ENCODE assay signal across 9 cellular contexts in the genomic region with DNA sequence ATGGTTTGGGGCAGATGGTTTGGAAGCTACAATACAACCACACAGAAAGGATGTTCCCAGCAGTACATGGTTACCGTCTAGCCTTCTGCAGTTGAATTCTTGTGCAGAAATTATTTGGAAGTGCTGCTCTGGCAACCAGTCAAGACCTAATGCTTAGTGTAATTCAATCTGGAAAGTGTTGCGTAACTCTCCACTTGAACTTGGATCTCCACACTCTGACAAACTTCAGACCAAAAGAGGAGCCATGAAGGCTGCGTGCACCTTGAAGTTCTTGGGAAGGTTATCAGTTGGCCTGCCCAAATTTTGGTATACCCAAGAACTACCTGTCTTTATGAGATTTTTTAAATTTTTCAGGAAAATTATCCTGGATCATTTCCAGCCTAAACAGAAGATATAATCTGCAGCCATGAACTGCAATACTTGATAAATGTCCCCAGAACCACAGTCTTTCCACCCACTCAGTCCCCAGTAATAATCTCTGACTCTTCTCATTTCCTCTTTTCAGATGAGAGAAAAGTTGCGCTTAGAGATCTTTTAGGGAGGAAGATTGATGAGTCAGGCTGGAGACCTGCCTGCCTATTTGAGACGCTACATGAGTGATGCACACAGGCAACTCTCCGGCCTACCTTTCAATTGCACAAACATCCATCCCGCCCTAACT.
A peak's percentile ranks its signal among the peaks of the same experiment; 100 is the strongest.
DNase-seq lines count a peak whose midpoint lies in the region; ATAC-seq and TF ChIP-seq lines count a peak whose summit lies in the region.
"Had no signal": no experiment of that assay in that cellular context is flagged by ENCODE, and none has a peak within 500 bp of the region (broad histone marks: within the 10 kb centered on the region; RNA-seq: fewer than 3 reads in every experiment).

No MANE protein-coding gene starts in this region.

- H3K4me3 ChIP-seq in NB4 (ENCODE audit: low read depth, low read length), result no peak overlapping the region
- no peak overlapping the region for H3K4me3 ChIP-seq in gastrocnemius medialis

- ATAC-seq in GM21528 (IDR thresholded peaks at IDR 0.05; ENCODE audit: low FRiP score, unreplicated experiment) (peak; percentile 60), gastrocnemius medialis (peak; percentile 83 to 96)

- H3K27me3 ChIP-seq in gastrocnemius medialis, result no peaks in the 10 kb centered on the region

- peaks cover 11% of the 10 kb centered on the region in 2 donors for H3K4me1 ChIP-seq in gastrocnemius medialis

- no peak overlapping the region for H3K27ac ChIP-seq in gastrocnemius medialis

- H3K36me3 Mint-ChIP-seq in activated T-helper 1 cell treated with anti-CD3 and anti-CD28 coated beads, Interleukin-12 subunit alpha, Interleukin-12 subunit beta, Interleukin-2, Interleukin-4 antibody, amounts not matched to agents 30 ng/mL and 10 ng/mL and 1 ng/mL, durations not matched to agents 14 hours and 24 hours and 36 hours (ENCODE audit: low read depth), result peaks cover 3% of the 10 kb centered on the region

- H3K4me3 Mint-ChIP-seq in activated T-helper 1 cell treated with anti-CD3 and anti-CD28 coated beads, Interleukin-12 subunit alpha, Interleukin-12 subunit beta, Interleukin-2, Interleukin-4 antibody, amounts not matched to agents 30 ng/mL and 10 ng/mL and 1 ng/mL, durations not matched to agents 14 hours and 24 hours and 36 hours, result no peak overlapping the region
- H3K4me3 Mint-ChIP-seq: activated naive CD8-positive, alpha-beta T cell treated with anti-CD3 and anti-CD28 coated beads, Interleukin-2, amount 10 ng/mL, durations not matched to agents 7 days and 5 days had no signal

- H3K9me3 ChIP-seq in gastrocnemius medialis, result no peaks in the 10 kb centered on the region

- H3K27ac Mint-ChIP-seq in activated T-helper 1 cell treated with anti-CD3 and anti-CD28 coated beads, Interleukin-12 subunit alpha, Interleukin-12 subunit beta, Interleukin-2, Interleukin-4 antibody, amounts not matched to agents 30 ng/mL and 10 ng/mL and 1 ng/mL, durations not matched to agents 14 hours and 24 hours and 36 hours, result no peak overlapping the region
- H3K27ac Mint-ChIP-seq: activated naive CD8-positive, alpha-beta T cell treated with anti-CD3 and anti-CD28 coated beads, Interleukin-2, amount 10 ng/mL, durations not matched to agents 7 days and 5 days had no signal

- TF ChIP-seq POLR2A in NB4 (IDR thresholded peaks at IDR 0.05; ENCODE audit: extremely low read depth, insufficient read length) (no peak), gastrocnemius medialis (IDR thresholded peaks at IDR 0.05) (no peak)

- no peak for TF ChIP-seq CTCF in NB4 (IDR thresholded peaks at IDR 0.05; ENCODE audit: low read depth, low read length)
- no peak for TF ChIP-seq CTCF in gastrocnemius medialis (IDR thresholded peaks at IDR 0.05 in 4 of 5, conservative IDR thresholded peaks at IDR 0.05 in 1 of 5)

- no peaks in the 10 kb centered on the region for H3K36me3 ChIP-seq in gastrocnemius medialis

- no peaks in the 10 kb centered on the region for H3K27me3 Mint-ChIP-seq in activated T-helper 1 cell treated with anti-CD3 and anti-CD28 coated beads, Interleukin-12 subunit alpha, Interleukin-12 subunit beta, Interleukin-2, Interleukin-4 antibody, amounts not matched to agents 30 ng/mL and 10 ng/mL and 1 ng/mL, durations not matched to agents 14 hours and 24 hours and 36 hours (ENCODE audit: insufficient read depth)

- H3K9me3 Mint-ChIP-seq in activated T-helper 1 cell treated with anti-CD3 and anti-CD28 coated beads, Interleukin-12 subunit alpha, Interleukin-12 subunit beta, Interleukin-2, Interleukin-4 antibody, amounts not matched to agents 30 ng/mL and 10 ng/mL and 1 ng/mL, durations not matched to agents 14 hours and 24 hours and 36 hours, result peaks cover 3% of the 10 kb centered on the region

- DNase-seq in CD1c-positive myeloid dendritic cell (ENCODE audit: extremely low spot score) (peak; percentile 86), NB4 (ENCODE audit: low read depth) (peak; percentile 51), dermis microvascular lymphatic vessel endothelial cell (ENCODE audit: low read depth in 2 of 2) (peak; percentile 26 to 34), gastrocnemius medialis (peak; percentile 30 to 39), hypothalamus (lab: John Stamatoyannopoulos, UW) (no peak)
- no peak for DNase-seq in activated CD8-positive, alpha-beta memory T cell treated with anti-CD3 and anti-CD28 coated beads for 24 hours
- DNase-seq in activated T-helper 1 cell treated with anti-CD3 and anti-CD28 coated beads, Interleukin-12 subunit alpha, Interleukin-12 subunit beta, Interleukin-2, Interleukin-4 antibody, amounts not matched to agents 30 ng/mL and 10 ng/mL and 1 ng/mL, durations not matched to agents 14 hours and 24 hours and 36 hours (ENCODE audit: low spot score), result no peak
- DNase-seq: activated naive CD8-positive, alpha-beta T cell treated with anti-CD3 and anti-CD28 coated beads, Interleukin-2, amount 10 ng/mL, durations not matched to agents 7 days and 5 days had no signal

- intact Hi-C loops in gastrocnemius medialis (cut with DNase I; ENCODE audit: low total_unique reads), result no loop called here
- intact Hi-C loops in activated T-helper 1 cell treated with anti-CD3 and anti-CD28 coated beads, Interleukin-12 subunit alpha, Interleukin-12 subunit beta, Interleukin-2, Interleukin-4 antibody, amounts not matched to agents 30 ng/mL and 10 ng/mL and 1 ng/mL, durations not matched to agents 14 hours and 24 hours and 36 hours (cut with micrococcal nuclease), result no loop called here

- H3K4me1 Mint-ChIP-seq in activated T-helper 1 cell treated with anti-CD3 and anti-CD28 coated beads, Interleukin-12 subunit alpha, Interleukin-12 subunit beta, Interleukin-2, Interleukin-4 antibody, amounts not matched to agents 30 ng/mL and 10 ng/mL and 1 ng/mL, durations not matched to agents 14 hours and 24 hours and 36 hours (ENCODE audit: low read depth), result peaks cover 11% of the 10 kb centered on the region
- H3K4me1 Mint-ChIP-seq: activated naive CD8-positive, alpha-beta T cell treated with anti-CD3 and anti-CD28 coated beads, Interleukin-2, amount 10 ng/mL, durations not matched to agents 7 days and 5 days had no signal

- in situ Hi-C loops in gastrocnemius medialis (cut with MboI; ENCODE audit: low sequenced_read_pairs in 4 of 4), result no loop called here

Comparison
In these comparisons a context has a peak if more than half of its experiments do, and no peak if none do; other contexts are left out.
1. DNase-seq: peak in CD1c-positive myeloid dendritic cell (single experiment), NB4 (single experiment), dermis microvascular lymphatic vessel endothelial cell (2 of 2) and gastrocnemius medialis (2 of 2); none in activated CD8-positive, alpha-beta memory T cell treated with anti-CD3 and anti-CD28 coated beads for 24 hours (single experiment), activated T-helper 1 cell treated with anti-CD3 and anti-CD28 coated beads, Interleukin-12 subunit alpha, Interleukin-12 subunit beta, Interleukin-2, Interleukin-4 antibody, amounts not matched to agents 30 ng/mL and 10 ng/mL and 1 ng/mL, durations not matched to agents 14 hours and 24 hours and 36 hours (single experiment) and hypothalamus (0 of 51).